ENCODE assay signal across 19 cellular contexts in the genomic region with DNA sequence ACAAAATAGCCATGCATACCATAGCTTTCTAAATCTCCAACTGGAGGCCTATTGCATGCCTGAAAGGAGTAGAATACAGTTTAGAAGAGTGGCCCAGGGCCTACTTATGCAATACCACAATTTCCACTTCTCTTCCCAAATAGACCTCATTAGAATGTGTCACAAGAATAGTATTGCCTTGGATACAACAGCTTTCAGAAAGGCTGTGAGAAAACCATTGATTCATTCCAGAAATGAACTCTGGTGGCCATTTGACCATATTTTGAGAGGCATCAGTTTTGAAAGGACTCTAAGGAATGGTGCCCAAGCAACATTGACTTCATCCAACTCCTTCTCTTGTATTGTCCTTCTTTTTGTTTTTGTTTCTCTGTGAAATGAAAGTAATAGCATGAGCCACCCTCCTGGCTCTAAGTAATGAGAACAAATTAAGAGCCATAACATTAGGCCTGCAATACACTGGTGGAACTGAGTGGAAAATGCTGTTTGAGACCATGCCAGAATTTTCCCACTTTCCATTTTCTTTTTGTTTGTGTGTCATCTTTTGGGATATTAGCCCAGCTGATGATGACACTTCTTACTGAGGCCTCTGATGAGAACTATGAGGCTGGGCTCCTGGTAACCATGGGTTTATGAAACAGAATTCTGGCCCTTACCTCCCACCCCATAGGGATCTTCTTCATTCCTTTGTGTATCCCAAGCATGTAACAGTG.
DNase-seq lines count a peak whose midpoint lies in the region; ATAC-seq and TF ChIP-seq lines count a peak whose summit lies in the region.
"Had no signal": no experiment of that assay in that cellular context is flagged by ENCODE, and none has a peak within 500 bp of the region (broad histone marks: within the 10 kb centered on the region; RNA-seq: fewer than 3 reads in every experiment).

No MANE protein-coding gene starts in this region.

- no peaks in the 10 kb centered on the region for H3K36me3 ChIP-seq in esophagus muscularis mucosa
- H3K36me3 ChIP-seq: BLaER1, HAP-1 had no signal

- no peak for TF ChIP-seq CTCF in esophagus muscularis mucosa (IDR thresholded peaks at IDR 0.05)

- H3K4me3 ChIP-seq in esophagus muscularis mucosa: no peak overlapping the region
- H3K4me3 ChIP-seq: A549, BLaER1, HAP-1 had no signal

- peak; percentile 48 for DNase-seq in AG08395 (ENCODE audit: low spot score)
- peak; percentile 66 for DNase-seq in GM04503 (ENCODE audit: low read depth)
- DNase-seq in esophagus muscularis mucosa (ENCODE audit: extremely low spot score): peak; percentile 12
- DNase-seq in putamen (ENCODE audit: low spot score): peak; percentile 12
- DNase-seq in DMS79 (lab: John Stamatoyannopoulos, UW): no peak
- DNase-seq in foreskin melanocyte: no peak
- no peak for DNase-seq in NCI-H2227 (lab: John Stamatoyannopoulos, UW; ENCODE audit: unreplicated experiment)
- DNase-seq: CD8-positive, alpha-beta memory T cell; NCI-H1092; NCI-H1694; NCI-H2107; NCI-H345; NCI-H526 treated with DMSO at 0.1 percent for 48 hours; NK-92 treated with Interleukin-12 subunit alpha and Interleukin-12 subunit beta, amount 100 ng/mL, for 24 hours had no signal

- TF ChIP-seq EP300 in esophagus muscularis mucosa (IDR thresholded peaks at IDR 0.05): no peak

- H3K27ac ChIP-seq in esophagus muscularis mucosa (replicated peaks in 1 of 4): peak overlapping the region in 1 of 4 donors; percentile 27
- H3K27ac ChIP-seq: A549, BLaER1, RWPE1 had no signal

- no peaks in the 10 kb centered on the region for H3K27me3 ChIP-seq in esophagus muscularis mucosa
- H3K27me3 ChIP-seq: BLaER1 had no signal

- intact Hi-C loops in esophagus muscularis mucosa (cut with DNase I): no loop called here

- TF ChIP-seq POLR2A in esophagus muscularis mucosa (IDR thresholded peaks at IDR 0.05; ENCODE audit: low read depth): no peak

- ATAC-seq in GM21367 (IDR thresholded peaks at IDR 0.05; ENCODE audit: unreplicated experiment): no peak
- ATAC-seq: A549 had no signal

- peaks cover 0 to 17% (median 9%) of the 10 kb centered on the region in 4 donors for H3K4me1 ChIP-seq in esophagus muscularis mucosa
- H3K4me1 ChIP-seq: A549, BLaER1 had no signal

- H3K9me3 ChIP-seq in esophagus muscularis mucosa: no peaks in the 10 kb centered on the region
- H3K9me3 ChIP-seq: A549, BLaER1, HAP-1 had no signal

Comparison
In these comparisons a context has a peak if more than half of its experiments do, and no peak if none do; other contexts are left out.
1. DNase-seq: peak in AG08395 (single experiment), GM04503 (single experiment), esophagus muscularis mucosa (single experiment) and putamen (single experiment); none in DMS79 (single experiment), foreskin melanocyte (single experiment) and NCI-H2227 (single experiment).